8 cellular contexts compared by ENCODE assay signal in the genomic region with DNA sequence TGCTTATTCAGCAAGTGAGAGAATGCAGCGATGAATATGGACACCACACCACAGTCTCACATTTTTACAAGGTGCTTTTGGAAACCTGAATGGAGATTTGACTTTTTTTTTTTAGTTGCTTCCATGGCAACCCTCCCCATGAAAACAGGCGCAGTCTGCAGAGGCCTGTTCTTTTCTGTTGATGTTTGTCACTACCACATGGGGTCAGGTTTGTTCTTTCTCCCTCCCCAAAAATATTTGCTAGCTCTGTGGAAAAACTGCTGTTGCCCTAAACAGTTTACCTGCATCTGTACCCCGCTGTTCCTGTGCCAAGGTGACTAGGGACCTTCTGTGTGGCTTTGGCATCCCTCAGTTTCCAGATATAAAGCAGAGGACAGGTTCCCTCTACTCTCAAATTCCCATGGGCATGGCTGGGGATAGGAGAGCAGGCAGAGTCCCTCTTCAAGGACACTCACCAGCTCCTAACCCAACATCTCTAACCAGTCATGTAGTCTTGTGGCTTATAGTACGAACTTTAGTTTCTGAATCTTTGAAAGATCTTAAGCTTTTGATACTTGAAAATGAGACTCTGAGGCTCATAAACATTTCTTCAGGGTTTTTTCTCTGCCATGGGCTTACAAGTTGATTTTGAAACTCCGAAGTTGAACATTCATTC. TPM values are rescaled to one million over a fixed set of nuclear protein-coding genes. Genes with fewer than 3 reads are reported as not detected.
A peak's percentile ranks its signal among the peaks of the same experiment; 100 is the strongest.
DNase-seq lines count a peak whose midpoint lies in the region; ATAC-seq and TF ChIP-seq lines count a peak whose summit lies in the region.

No MANE protein-coding gene starts in this region.

- ATAC-seq in Right ventricle myocardium superior (ENCODE audit: poor library complexity) (peak; percentile 48), Right ventricle myocardium inferior (no peak), HG03432 (IDR thresholded peaks at IDR 0.05; ENCODE audit: unreplicated experiment) (peak; percentile 45)

- H3K27me3 Mint-ChIP-seq in progenitor cell of endocrine pancreas: no peaks in the 10 kb centered on the region

- intact Hi-C loops in Right ventricle myocardium superior (cut with DNase I) (no loop called here), Right ventricle myocardium inferior (cut with DNase I) (loop anchor here (5.0 kb wide), 2 partner anchors 116 to 216 kb away; partner anchors contain the start of gene ZNF397)

- no peaks in the 10 kb centered on the region for H3K9me3 Mint-ChIP-seq in progenitor cell of endocrine pancreas (ENCODE audit: low read depth)

- no peak overlapping the region for H3K27ac Mint-ChIP-seq in progenitor cell of endocrine pancreas

- no peak for TF ChIP-seq CTCF in progenitor cell of endocrine pancreas (IDR thresholded peaks at IDR 0.05; ENCODE audit: unreplicated experiment)

- H3K4me3 Mint-ChIP-seq in progenitor cell of endocrine pancreas (ENCODE audit: low read depth): no peak overlapping the region

- H3K4me1 Mint-ChIP-seq in progenitor cell of endocrine pancreas (ENCODE audit: low read depth): peaks cover 27% of the 10 kb centered on the region

- DNase-seq in Right ventricle myocardium superior: no peak
- no peak for DNase-seq in Right ventricle myocardium inferior (ENCODE audit: missing footprints)
- DNase-seq in cerebellum (ENCODE audit: low spot score): peak; percentile 70
- peak; percentile 55 for DNase-seq in superior temporal gyrus (ENCODE audit: extremely low spot score)
- DNase-seq in progenitor cell of endocrine pancreas (ENCODE audit: low spot score, unreplicated experiment): no peak
- no peak for DNase-seq in NCI-H2196 (lab: John Stamatoyannopoulos, UW; ENCODE audit: unreplicated experiment)
- no peak for DNase-seq in NCI-H2227 (lab: John Stamatoyannopoulos, UW; ENCODE audit: unreplicated experiment)

- no peaks in the 10 kb centered on the region for H3K36me3 Mint-ChIP-seq in progenitor cell of endocrine pancreas (ENCODE audit: insufficient read depth)

RNA-seq across cellular contexts. Expression of gene MAPRE2, which starts 14.7 kb away (rescaled TPM):
- 101 TPM for total RNA-seq in Right ventricle myocardium superior
- total RNA-seq in Right ventricle myocardium inferior: 112 TPM
- 60.4 TPM for total RNA-seq in cerebellum
- total RNA-seq in progenitor cell of endocrine pancreas: 47.9 and 51.8 TPM in 2 replicates

Comparison
In these comparisons a context has a peak if more than half of its experiments do, and no peak if none do; other contexts are left out.
1. DNase-seq: peak in cerebellum (single experiment) and superior temporal gyrus (single experiment); none in Right ventricle myocardium superior (single experiment), Right ventricle myocardium inferior (single experiment), progenitor cell of endocrine pancreas (single experiment), NCI-H2196 (single experiment) and NCI-H2227 (single experiment).